In the genomic region with DNA sequence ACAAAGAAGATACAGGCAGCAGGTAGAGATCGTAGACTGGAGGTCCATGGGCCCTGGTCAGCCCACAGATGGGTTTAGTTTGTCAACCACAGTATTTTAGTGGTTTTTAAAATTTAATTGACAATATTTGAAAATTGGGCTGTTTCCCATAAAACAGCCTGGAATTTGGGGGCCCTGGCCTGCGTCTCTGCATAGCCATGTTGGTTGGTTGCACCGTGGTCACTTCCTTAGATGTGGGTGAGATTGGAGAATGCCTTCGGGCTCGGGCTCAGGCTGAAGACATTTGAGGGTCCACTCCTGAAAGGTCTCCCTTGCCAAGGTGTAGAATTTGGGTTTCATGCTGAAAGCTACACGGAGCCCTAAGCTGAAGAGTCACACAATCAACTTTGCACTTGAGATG, we compare ENCODE assay signal across 1 cellular context.
TF ChIP-seq lines count a peak whose summit lies in the region.

No MANE protein-coding gene starts in this region.

TF ChIP-seq in H1, 55 proteins besides CTCF, POLR2A, EP300 and RAD21:
- peak; percentile 19 for TF ChIP-seq RNF2 (IDR thresholded peaks at IDR 0.05; ENCODE audit: borderline replicate concordance, low read depth, low read length, missing control alignments, poor library complexity, severe bottlenecking)
- no peak for TF ChIP-seq ASH2L (IDR thresholded peaks at IDR 0.05; ENCODE audit: low read length)
- TF ChIP-seq NANOG (IDR thresholded peaks at IDR 0.05; ENCODE audit: insufficient read depth, low read depth, low read length, poor library complexity, severe bottlenecking), result no peak
